In the genomic region with DNA sequence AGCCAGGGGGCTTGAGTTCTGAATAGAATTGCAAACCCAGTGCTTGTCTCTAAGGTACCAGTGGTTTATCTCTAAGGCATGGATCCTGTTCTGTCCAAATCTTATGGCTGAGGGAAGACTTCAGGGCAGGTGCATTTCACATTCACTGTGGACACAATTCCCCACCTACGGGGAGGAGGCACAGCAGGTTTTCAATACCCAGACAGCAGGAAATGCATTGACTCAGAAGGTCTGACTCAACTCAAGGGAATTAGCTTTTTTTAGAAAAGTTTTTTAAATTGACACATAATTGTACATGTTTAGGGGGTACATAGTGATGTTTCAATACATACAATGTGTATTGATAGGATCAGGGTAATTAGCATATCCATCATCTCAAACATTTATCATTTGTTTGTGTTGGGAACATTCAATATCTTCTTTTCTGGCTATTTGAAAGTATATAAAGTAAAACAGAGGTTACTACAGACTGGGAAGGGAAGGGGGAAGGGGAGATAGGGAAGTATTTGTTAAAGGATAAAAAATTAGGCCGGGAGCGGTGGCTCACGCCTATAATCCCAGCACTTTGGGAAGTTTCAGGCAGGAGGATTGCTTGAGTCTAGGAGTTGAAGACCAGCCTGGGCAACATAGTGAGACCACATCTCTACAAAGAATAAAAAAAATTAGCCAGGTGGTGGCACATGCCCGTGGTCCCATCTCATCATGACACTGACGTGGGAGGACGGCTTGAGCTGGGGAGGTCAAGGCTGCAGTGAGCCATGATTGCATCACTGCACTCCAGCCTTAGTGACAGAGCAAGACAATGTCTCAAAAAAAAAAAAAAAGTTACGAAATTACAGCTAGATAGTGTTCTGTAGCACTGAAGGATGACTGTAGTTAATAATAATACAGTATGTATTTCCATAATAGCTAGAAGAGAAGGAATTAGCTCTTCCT, we compare ENCODE assay signal across 13 cellular contexts. TPM values are rescaled to one million over a fixed set of nuclear protein-coding genes. Genes with fewer than 3 reads are reported as not detected.
DNase-seq lines count a peak whose midpoint lies in the region; ATAC-seq, FAIRE-seq and TF ChIP-seq lines count a peak whose summit lies in the region.
"Had no signal": no experiment of that assay in that cellular context is flagged by ENCODE, and none has a peak within 500 bp of the region (broad histone marks: within the 10 kb centered on the region; RNA-seq: fewer than 3 reads in every experiment).

No MANE protein-coding gene starts in this region.

- ATAC-seq in GM19035 (IDR thresholded peaks at IDR 0.05; ENCODE audit: unreplicated experiment), result no peak

- H3K36me3 Mint-ChIP-seq in activated T-cell treated with anti-CD3 and anti-CD28 coated beads, Interleukin-2, amount 50 U/mL, for 24 hours (ENCODE audit: low read depth), result no peaks in the 10 kb centered on the region
- peaks cover 5 to 29% (median 28%) of the 10 kb centered on the region in 3 donors for H3K36me3 Mint-ChIP-seq in immature natural killer cell

- peak; percentile 64 for FAIRE-seq in RCC 7860 (lab: Jason Lieb, UNC)
- FAIRE-seq: islet of Langerhans, TTC549 had no signal

- H3K4me3 ChIP-seq in epithelial cell of esophagus (ENCODE audit: low read length), result no peak overlapping the region

- no peaks in the 10 kb centered on the region for H3K9me3 Mint-ChIP-seq in activated T-cell treated with anti-CD3 and anti-CD28 coated beads, Interleukin-2, amount 50 U/mL, for 24 hours
- H3K9me3 Mint-ChIP-seq in immature natural killer cell, result no peaks in the 10 kb centered on the region

- H3K27me3 Mint-ChIP-seq in activated T-cell treated with anti-CD3 and anti-CD28 coated beads, Interleukin-2, amount 50 U/mL, for 24 hours, result no peaks in the 10 kb centered on the region
- H3K27me3 Mint-ChIP-seq in immature natural killer cell (ENCODE audit: low read depth in 3 of 3), result no peaks in the 10 kb centered on the region

- no peak for DNase-seq in activated T-cell treated with anti-CD3 and anti-CD28 coated beads, Interleukin-2, amount 50 U/mL, for 24 hours
- DNase-seq in activated T-cell treated with anti-CD3 and anti-CD28 coated beads for 4 hours (no peak), RCC 7860 (ENCODE audit: low spot score) (peak; percentile 66), epithelial cell of esophagus (ENCODE audit: low read depth) (peak; percentile 80), immature natural killer cell (no peak), NCI-H187 treated with DMSO at 0.1 percent for 48 hours (lab: John Stamatoyannopoulos, UW) (no peak)
- peak; percentile 51 for DNase-seq in stimulated activated CD4-positive, alpha-beta T cell treated with anti-CD3 and anti-CD28 coated beads, Interleukin-4, amount 100 ng/mL, for 24 hours
- DNase-seq: C1 segment of cervical spinal cord, cortex of kidney, NCI-H2107 had no signal

- peaks cover 40% of the 10 kb centered on the region for H3K4me1 Mint-ChIP-seq in activated T-cell treated with anti-CD3 and anti-CD28 coated beads, Interleukin-2, amount 50 U/mL, for 24 hours (ENCODE audit: low read depth)
- H3K4me1 Mint-ChIP-seq in immature natural killer cell, result no peaks in the 10 kb centered on the region

- H3K4me3 Mint-ChIP-seq in activated T-cell treated with anti-CD3 and anti-CD28 coated beads, Interleukin-2, amount 50 U/mL, for 24 hours, result peak overlapping the region; percentile 29
- no peak overlapping the region for H3K4me3 Mint-ChIP-seq in immature natural killer cell

- no peak for TF ChIP-seq CTCF in epithelial cell of esophagus (IDR thresholded peaks at IDR 0.05; ENCODE audit: insufficient read depth, low read depth, low read length, missing control alignments)

- H3K27ac Mint-ChIP-seq in activated T-cell treated with anti-CD3 and anti-CD28 coated beads, Interleukin-2, amount 50 U/mL, for 24 hours, result peak overlapping the region; percentile 83
- H3K27ac Mint-ChIP-seq in immature natural killer cell, result peak overlapping the region in 3 of 6 donors; percentile 20 to 62 (median 53)

RNA-seq across cellular contexts. Expression of a gene that starts 54.9 kb away (rescaled TPM):
- polyA plus RNA-seq in immature natural killer cell, result 10 to 100 TPM; 16.9 to 30.3 (median 17.5) TPM

Comparison
In these comparisons a context has a peak if more than half of its experiments do, and no peak if none do; other contexts are left out.
1. DNase-seq: peak in RCC 7860 (single experiment), epithelial cell of esophagus (single experiment) and stimulated activated CD4-positive, alpha-beta T cell treated with anti-CD3 and anti-CD28 coated beads, Interleukin-4, amount 100 ng/mL, for 24 hours (single experiment); none in activated T-cell treated with anti-CD3 and anti-CD28 coated beads, Interleukin-2, amount 50 U/mL, for 24 hours (single experiment), activated T-cell treated with anti-CD3 and anti-CD28 coated beads for 4 hours (single experiment), immature natural killer cell (0 of 3) and NCI-H187 treated with DMSO at 0.1 percent for 48 hours (single experiment).